ENCODE assay signal across 16 cellular contexts in genomic region chr11:539971-540481, GRCh38. TPM values are rescaled to one million over a fixed set of nuclear protein-coding genes. Genes with fewer than 3 reads are reported as not detected.
"Had no signal": no experiment of that assay in that cellular context is flagged by ENCODE, and none has a peak within 500 bp of the region (broad histone marks: within the 10 kb centered on the region; RNA-seq: fewer than 3 reads in every experiment).

No MANE protein-coding gene starts in this region.

- H3K9me3 ChIP-seq: breast epithelium, ovary, thoracic aorta had no signal

- H3K27me3 Mint-ChIP-seq: activated CD4-positive, alpha-beta T cell treated with anti-CD3 and anti-CD28 coated beads, Interleukin-2, amount 10 ng/mL, durations not matched to agents 7 days and 5 days; activated naive CD8-positive, alpha-beta T cell treated with anti-CD3 and anti-CD28 coated beads, Interleukin-2, amount 50 U/mL, for 24 hours had no signal

- H3K27ac ChIP-seq: breast epithelium, foreskin keratinocyte, ovary, thoracic aorta had no signal

- H3K4me3 ChIP-seq: breast epithelium, ovary, thoracic aorta had no signal

- H3K4me3 Mint-ChIP-seq: activated CD4-positive, alpha-beta T cell treated with anti-CD3 and anti-CD28 coated beads, Interleukin-2, amount 10 ng/mL, durations not matched to agents 7 days and 5 days; activated naive CD4-positive, alpha-beta T cell treated with anti-CD3 and anti-CD28 coated beads for 36 hours; activated naive CD8-positive, alpha-beta T cell treated with anti-CD3 and anti-CD28 coated beads, Interleukin-2, amount 50 U/mL, for 24 hours; dendritic cell treated with granulocyte-macrophage colony-stimulating factor and Interleukin-4, amounts not matched to agents 40 ng/mL and 50 ng/mL, for 4 days; immature natural killer cell; neural crest cell; stimulated activated effector memory CD8-positive, alpha-beta T cell treated with anti-CD3 and anti-CD28 coated beads, Interleukin-12 subunit alpha, Interleukin-12 subunit beta, amount 100 ng/mL, for 72 hours had no signal

- DNase-seq: activated CD4-positive, alpha-beta T cell treated with anti-CD3 and anti-CD28 coated beads, Interleukin-2, amount 10 ng/mL, durations not matched to agents 7 days and 5 days; activated CD4-positive, CD25-positive, alpha-beta regulatory T cell; activated naive CD4-positive, alpha-beta T cell treated with anti-CD3 and anti-CD28 coated beads for 36 hours; activated naive CD8-positive, alpha-beta T cell treated with anti-CD3 and anti-CD28 coated beads, Interleukin-2, amount 50 U/mL, for 24 hours; activated T-cell treated with anti-CD3 and anti-CD28 coated beads for 4 hours; effector memory CD4-positive, alpha-beta T cell; foreskin keratinocyte; immature natural killer cell; stimulated activated CD4-positive, alpha-beta T cell treated with anti-CD3 and anti-CD28 coated beads, Interleukin-12 subunit alpha, Interleukin-12 subunit beta, amount 100 ng/mL, for 4 hours had no signal

- H3K27ac Mint-ChIP-seq: activated CD4-positive, alpha-beta T cell treated with anti-CD3 and anti-CD28 coated beads, Interleukin-2, amount 10 ng/mL, durations not matched to agents 7 days and 5 days; activated naive CD4-positive, alpha-beta T cell treated with anti-CD3 and anti-CD28 coated beads for 36 hours; activated naive CD8-positive, alpha-beta T cell treated with anti-CD3 and anti-CD28 coated beads, Interleukin-2, amount 50 U/mL, for 24 hours; dendritic cell treated with granulocyte-macrophage colony-stimulating factor and Interleukin-4, amounts not matched to agents 40 ng/mL and 50 ng/mL, for 4 days; stimulated activated effector memory CD8-positive, alpha-beta T cell treated with anti-CD3 and anti-CD28 coated beads, Interleukin-12 subunit alpha, Interleukin-12 subunit beta, amount 100 ng/mL, for 72 hours had no signal

- H3K9me3 Mint-ChIP-seq: activated CD4-positive, alpha-beta T cell treated with anti-CD3 and anti-CD28 coated beads, Interleukin-2, amount 10 ng/mL, durations not matched to agents 7 days and 5 days; activated naive CD4-positive, alpha-beta T cell treated with anti-CD3 and anti-CD28 coated beads for 36 hours; activated naive CD8-positive, alpha-beta T cell treated with anti-CD3 and anti-CD28 coated beads, Interleukin-2, amount 50 U/mL, for 24 hours; dendritic cell treated with granulocyte-macrophage colony-stimulating factor and Interleukin-4, amounts not matched to agents 40 ng/mL and 50 ng/mL, for 4 days; immature natural killer cell; neural crest cell; stimulated activated effector memory CD8-positive, alpha-beta T cell treated with anti-CD3 and anti-CD28 coated beads, Interleukin-12 subunit alpha, Interleukin-12 subunit beta, amount 100 ng/mL, for 72 hours had no signal

- H3K4me1 ChIP-seq: foreskin keratinocyte had no signal

- H3K36me3 ChIP-seq: breast epithelium, ovary, thoracic aorta had no signal

- H3K36me3 Mint-ChIP-seq: immature natural killer cell had no signal

- H3K27me3 ChIP-seq: breast epithelium, foreskin keratinocyte, ovary had no signal

RNA-seq across cellular contexts. Expression of gene LMNTD2, which starts 20.5 kb away (rescaled TPM):
- total RNA-seq: cerebellum had no signal
